Comparison of ENCODE assay signal across 25 cellular contexts in genomic region chr16:1998360-1998835, GRCh38. TPM values are rescaled to one million over a fixed set of nuclear protein-coding genes. Genes with fewer than 3 reads are reported as not detected.
"Had no signal": no experiment of that assay in that cellular context is flagged by ENCODE, and none has a peak within 500 bp of the region (broad histone marks: within the 10 kb centered on the region; RNA-seq: fewer than 3 reads in every experiment).

No MANE protein-coding gene starts in this region.

- H3K27ac Mint-ChIP-seq: activated CD8-positive, alpha-beta memory T cell treated with anti-CD3 and anti-CD28 coated beads, Interleukin-2, amount 10 ng/mL, durations not matched to agents 7 days and 5 days; activated naive CD8-positive, alpha-beta T cell; memory B cell; stimulated activated effector memory CD8-positive, alpha-beta T cell treated with anti-CD3 and anti-CD28 coated beads, Interleukin-12 subunit alpha, Interleukin-12 subunit beta, amount 100 ng/mL, for 72 hours; T-cell had no signal

- ATAC-seq: activated CD8-positive, alpha-beta memory T cell treated with anti-CD3 and anti-CD28 coated beads, Interleukin-2, amount 10 ng/mL, durations not matched to agents 7 days and 5 days; activated T-cell treated with anti-CD3 and anti-CD28 coated beads, Interleukin-2, amount 50 U/mL, for 4 hours; left lung; mucosa of descending colon; naive thymus-derived CD4-positive, alpha-beta T cell; stimulated activated effector memory CD8-positive, alpha-beta T cell treated with anti-CD3 and anti-CD28 coated beads, Interleukin-12 subunit alpha, Interleukin-12 subunit beta, amount 100 ng/mL, for 72 hours; T-cell had no signal

- H3K4me3 ChIP-seq: left lung, mucosa of descending colon, tibial nerve had no signal

- H3K27me3 Mint-ChIP-seq: activated CD8-positive, alpha-beta memory T cell treated with anti-CD3 and anti-CD28 coated beads, Interleukin-2, amount 10 ng/mL, durations not matched to agents 7 days and 5 days; activated naive CD8-positive, alpha-beta T cell; memory B cell; naive thymus-derived CD4-positive, alpha-beta T cell; T-cell had no signal

- H3K9ac ChIP-seq: parathyroid adenoma, SK-N-SH had no signal

- H3K27me3 ChIP-seq: left lung had no signal

- DNase-seq: activated CD4-positive, alpha-beta T cell treated with anti-CD3 and anti-CD28 coated beads, Interleukin-2, amount 50 U/mL, for 48 hours; activated CD8-positive, alpha-beta memory T cell treated with anti-CD3 and anti-CD28 coated beads, Interleukin-2, amount 10 ng/mL, durations not matched to agents 7 days and 5 days; activated effector memory CD4-positive, alpha-beta T cell treated with anti-CD3 and anti-CD28 coated beads, Interleukin-2, amount 50 U/mL, for 16 hours; activated T-cell treated with anti-CD3 and anti-CD28 coated beads, Interleukin-2, amount 50 U/mL, for 4 hours; amygdala; central memory CD4-positive, alpha-beta T cell; cortex of kidney; effector CD8-positive, alpha-beta T cell; hippocampal formation; retina; SK-N-SH; T-cell had no signal

- H3K4me1 Mint-ChIP-seq: brain had no signal

- H3K4me1 ChIP-seq: parathyroid adenoma had no signal

- H3K9me3 Mint-ChIP-seq: activated T-cell treated with anti-CD3 and anti-CD28 coated beads, Interleukin-2, amount 50 U/mL, for 4 hours; brain; memory B cell; naive thymus-derived CD4-positive, alpha-beta T cell; stimulated activated effector memory CD8-positive, alpha-beta T cell treated with anti-CD3 and anti-CD28 coated beads, Interleukin-12 subunit alpha, Interleukin-12 subunit beta, amount 100 ng/mL, for 72 hours; T-cell had no signal

- H3K4me3 Mint-ChIP-seq: activated CD8-positive, alpha-beta memory T cell treated with anti-CD3 and anti-CD28 coated beads, Interleukin-2, amount 10 ng/mL, durations not matched to agents 7 days and 5 days; activated naive CD8-positive, alpha-beta T cell; activated T-cell treated with anti-CD3 and anti-CD28 coated beads, Interleukin-2, amount 50 U/mL, for 4 hours; brain; memory B cell; naive thymus-derived CD4-positive, alpha-beta T cell; stimulated activated effector memory CD8-positive, alpha-beta T cell treated with anti-CD3 and anti-CD28 coated beads, Interleukin-12 subunit alpha, Interleukin-12 subunit beta, amount 100 ng/mL, for 72 hours; T-cell had no signal

- H3K9me3 ChIP-seq: left lung, mucosa of descending colon, neutrophil, SK-N-SH, tibial nerve had no signal

- H3K27ac ChIP-seq: left lung, neutrophil, parathyroid adenoma, VCaP had no signal

RNA-seq across cellular contexts. Expression of gene SYNGR3, which starts 8.6 kb away (rescaled TPM):
- total RNA-seq: subcutaneous adipose tissue had no signal

RNA-seq across cellular contexts. Expression of gene NOXO1, which starts 17.1 kb away (rescaled TPM):
- total RNA-seq: subcutaneous adipose tissue had no signal

RNA-seq across cellular contexts. Expression of gene NPW, which starts 21.2 kb away (rescaled TPM):
- total RNA-seq: subcutaneous adipose tissue had no signal
- polyA plus RNA-seq: keratinocyte; naive thymus-derived CD4-positive, alpha-beta T cell had no signal
